In genomic region chr9:92887880-92888338, GRCh38 we compare ENCODE assay signal across 15 cellular contexts. TPM values are rescaled to one million over a fixed set of nuclear protein-coding genes. Genes with fewer than 3 reads are reported as not detected.
A peak's percentile ranks its signal among the peaks of the same experiment; 100 is the strongest.
DNase-seq lines count a peak whose midpoint lies in the region; ATAC-seq and TF ChIP-seq lines count a peak whose summit lies in the region.
"Had no signal": no experiment of that assay in that cellular context is flagged by ENCODE, and none has a peak within 500 bp of the region (broad histone marks: within the 10 kb centered on the region; RNA-seq: fewer than 3 reads in every experiment).

No MANE protein-coding gene starts in this region.

- no peak overlapping the region for H3K4me2 ChIP-seq in DND-41 (ENCODE audit: insufficient read depth, low read length)

- no peak for DNase-seq in activated T-cell treated with anti-CD3 and anti-CD28 coated beads, Interleukin-2, amount 50 U/mL, for 4 hours
- no peak for DNase-seq in activated T-cell treated with anti-CD3 and anti-CD28 coated beads for 4 hours
- DNase-seq in DND-41: peak; percentile 49
- peak; percentile 88 for DNase-seq in RPMI8226
- peak; percentile 25 for DNase-seq in kidney glomerular epithelial cell (lab: John Stamatoyannopoulos, UW)
- no peak for DNase-seq in NCI-H2107 (lab: John Stamatoyannopoulos, UW)
- DNase-seq in NCI-H526 treated with DMSO at 0.1 percent for 48 hours (lab: John Stamatoyannopoulos, UW): no peak
- DNase-seq in medulla oblongata (ENCODE audit: extremely low spot score): no peak
- DNase-seq: stimulated activated CD4-positive, alpha-beta T cell treated with anti-CD3 and anti-CD28 coated beads, Interleukin-4, amount 100 ng/mL, for 4 hours had no signal

- peaks cover 45% of the 10 kb centered on the region for H3K4me1 Mint-ChIP-seq in activated T-cell treated with anti-CD3 and anti-CD28 coated beads, Interleukin-2, amount 50 U/mL, for 4 hours (ENCODE audit: low read depth)

- H3K9ac ChIP-seq in DND-41 (ENCODE audit: low read depth, low read length): no peak overlapping the region

- H3K27me3 ChIP-seq in DND-41 (ENCODE audit: insufficient read depth, low read length, poor library complexity): peaks cover 3% of the 10 kb centered on the region
- H3K27me3 ChIP-seq: SJSA1 had no signal

- H3K4me1 ChIP-seq in DND-41 (ENCODE audit: insufficient read depth, low read length): peaks cover 23% of the 10 kb centered on the region
- H3K4me1 ChIP-seq: SJSA1, tibial artery had no signal

- no peak overlapping the region for H3K27ac ChIP-seq in DND-41 (ENCODE audit: low read length)
- H3K27ac ChIP-seq: SJSA1, tibial artery had no signal

- no peaks in the 10 kb centered on the region for H4K20me1 ChIP-seq in DND-41 (ENCODE audit: insufficient read depth, low read length)

- no peaks in the 10 kb centered on the region for H3K9me3 ChIP-seq in DND-41 (ENCODE audit: insufficient read depth, low read length, severe bottlenecking)
- H3K9me3 ChIP-seq: SJSA1, tibial artery had no signal

- no peak overlapping the region for H3K4me3 ChIP-seq in DND-41 (ENCODE audit: low read depth in 1 of 2, low read length in 2 of 2)
- H3K4me3 ChIP-seq: SJSA1, tibial artery had no signal

- no peaks in the 10 kb centered on the region for H3K9me3 Mint-ChIP-seq in activated T-cell treated with anti-CD3 and anti-CD28 coated beads, Interleukin-2, amount 50 U/mL, for 4 hours

- no peaks in the 10 kb centered on the region for H3K27me3 Mint-ChIP-seq in activated T-cell treated with anti-CD3 and anti-CD28 coated beads, Interleukin-2, amount 50 U/mL, for 4 hours (ENCODE audit: low read depth)

- no peaks in the 10 kb centered on the region for H3K36me3 ChIP-seq in DND-41 (ENCODE audit: insufficient read depth, low read length)
- H3K36me3 ChIP-seq: SJSA1, tibial artery had no signal

- no peak overlapping the region for H2AFZ ChIP-seq in DND-41 (ENCODE audit: low read depth, low read length)

- no peaks in the 10 kb centered on the region for H3K36me3 Mint-ChIP-seq in activated T-cell treated with anti-CD3 and anti-CD28 coated beads, Interleukin-2, amount 50 U/mL, for 4 hours (ENCODE audit: insufficient read depth)

- no peak for TF ChIP-seq CTCF in DND-41 (IDR thresholded peaks at IDR 0.05; ENCODE audit: borderline replicate concordance, extremely low read depth, low read length, poor library complexity, severe bottlenecking)

- no peaks in the 10 kb centered on the region for H3K79me2 ChIP-seq in DND-41 (ENCODE audit: insufficient read depth, low read length)

- H3K4me3 Mint-ChIP-seq in activated T-cell treated with anti-CD3 and anti-CD28 coated beads, Interleukin-2, amount 50 U/mL, for 4 hours: no peak overlapping the region

- ATAC-seq in activated T-cell treated with anti-CD3 and anti-CD28 coated beads, Interleukin-2, amount 50 U/mL, for 4 hours: peak; percentile 43 to 54
- ATAC-seq in DND-41 (ENCODE audit: insufficient read depth, low read depth): peak; percentile 70
- ATAC-seq: HCT116, PC-3, sciatic nerve had no signal

RNA-seq across cellular contexts. Expression of gene ZNF484, which starts 10.1 kb away (rescaled TPM):
- total RNA-seq in activated T-cell treated with anti-CD3 and anti-CD28 coated beads, Interleukin-2, amount 50 U/mL, for 4 hours: 1 to 10 TPM; 4.1 to 4.8 (median 4.6) TPM

RNA-seq across cellular contexts. Expression of gene FGD3, which starts 59.4 kb away (rescaled TPM):
- 10 to 100 TPM; 32.5 to 36.3 (median 32.6) TPM for total RNA-seq in activated T-cell treated with anti-CD3 and anti-CD28 coated beads, Interleukin-2, amount 50 U/mL, for 4 hours
- total RNA-seq: MCF 10A, SJSA1 had no signal

Comparison
In these comparisons a context has a peak if more than half of its experiments do, and no peak if none do; other contexts are left out.
1. DNase-seq: peak in DND-41 (single experiment), RPMI8226 (single experiment) and kidney glomerular epithelial cell (single experiment); none in activated T-cell treated with anti-CD3 and anti-CD28 coated beads, Interleukin-2, amount 50 U/mL, for 4 hours (single experiment), activated T-cell treated with anti-CD3 and anti-CD28 coated beads for 4 hours (single experiment), NCI-H2107 (single experiment), NCI-H526 treated with DMSO at 0.1 percent for 48 hours (single experiment) and medulla oblongata (single experiment).